In the genomic region with DNA sequence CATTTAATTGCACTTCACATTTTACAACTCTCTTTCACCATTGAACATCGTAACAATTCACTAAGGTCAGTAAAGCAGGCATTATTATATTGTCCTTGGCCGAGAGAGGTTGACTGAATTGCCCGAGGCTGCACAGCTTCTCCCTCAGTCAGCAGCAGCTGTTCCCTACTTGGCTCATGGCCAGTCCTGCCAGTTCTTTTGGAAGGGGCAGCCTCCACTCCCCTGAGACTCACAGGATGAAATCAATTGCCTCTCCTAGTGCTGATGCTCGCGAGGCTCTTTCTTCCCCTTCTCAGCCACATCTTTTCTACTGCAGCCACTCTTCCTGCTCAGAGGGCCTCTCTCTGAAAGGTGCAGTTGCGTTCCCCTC, we compare ENCODE assay signal across 10 cellular contexts.
DNase-seq lines count a peak whose midpoint lies in the region; ATAC-seq, FAIRE-seq and TF ChIP-seq lines count a peak whose summit lies in the region.
"Had no signal": no experiment of that assay in that cellular context is flagged by ENCODE, and none has a peak within 500 bp of the region (broad histone marks: within the 10 kb centered on the region; RNA-seq: fewer than 3 reads in every experiment).

No MANE protein-coding gene starts in this region.

- H3K27me3 Mint-ChIP-seq in central memory CD8-positive, alpha-beta T cell, result no peaks in the 10 kb centered on the region

- H3K4me1 Mint-ChIP-seq in central memory CD8-positive, alpha-beta T cell, result peaks cover 32% of the 10 kb centered on the region

- H3K27me3 ChIP-seq in upper lobe of right lung, result peaks cover 15% of the 10 kb centered on the region

- H3K4me3 Mint-ChIP-seq in central memory CD8-positive, alpha-beta T cell, result peak overlapping the region; percentile 62

- H3K27ac ChIP-seq in upper lobe of right lung, result no peak overlapping the region

- no peaks in the 10 kb centered on the region for H3K4me1 ChIP-seq in upper lobe of right lung

- peak overlapping the region; percentile 83 for H3K27ac Mint-ChIP-seq in central memory CD8-positive, alpha-beta T cell (ENCODE audit: low read depth)

- H3K9me3 Mint-ChIP-seq in central memory CD8-positive, alpha-beta T cell, result no peaks in the 10 kb centered on the region

- no peak overlapping the region for H3K4me3 ChIP-seq in upper lobe of right lung

- no peaks in the 10 kb centered on the region for H3K9me3 ChIP-seq in upper lobe of right lung

- peak; percentile 52 for DNase-seq in LHCN-M2 (ENCODE audit: low read depth)
- DNase-seq in central memory CD8-positive, alpha-beta T cell (ENCODE audit: low spot score in 2 of 2), result no peak
- no peak for DNase-seq in upper lobe of right lung
- DNase-seq in NCI-H526 treated with DMSO at 0.1 percent for 48 hours (lab: John Stamatoyannopoulos, UW), result no peak
- no peak for DNase-seq in HTR-8/SVneo (ENCODE audit: insufficient read length, low spot score)
- DNase-seq: activated CD4-positive, alpha-beta T cell treated with anti-CD3 and anti-CD28 coated beads for 48 hours; NCI-H2029 treated with DMSO at 0.1 percent for 48 hours; stimulated activated CD4-positive, alpha-beta T cell treated with anti-CD3 and anti-CD28 coated beads, Interleukin-4, amount 100 ng/mL, for 1 hour had no signal

- peaks cover 2% of the 10 kb centered on the region for H3K36me3 Mint-ChIP-seq in central memory CD8-positive, alpha-beta T cell (ENCODE audit: insufficient read depth)

- FAIRE-seq in HTR-8/SVneo (lab: Jason Lieb, UNC), result no peak

- no peaks in the 10 kb centered on the region for H3K36me3 ChIP-seq in upper lobe of right lung

- intact Hi-C loops in upper lobe of right lung (cut with DNase I), result no loop called here

- peak; percentile 17 for ATAC-seq in GM18502 (IDR thresholded peaks at IDR 0.05; ENCODE audit: poor library complexity, unreplicated experiment)
- ATAC-seq in GM21529 (IDR thresholded peaks at IDR 0.05; ENCODE audit: unreplicated experiment), result peak; percentile 19
- no peak for ATAC-seq in central memory CD8-positive, alpha-beta T cell (replicated peaks; ENCODE audit: extremely low read depth, poor library complexity, severe bottlenecking)
- no peak for ATAC-seq in upper lobe of right lung

- TF ChIP-seq CTCF in upper lobe of right lung (IDR thresholded peaks at IDR 0.05), result no peak

Comparison
In these comparisons a context has a peak if more than half of its experiments do, and no peak if none do; other contexts are left out.
1. ATAC-seq: peak in GM18502 (single experiment) and GM21529 (single experiment); none in central memory CD8-positive, alpha-beta T cell (single experiment) and upper lobe of right lung (single experiment).